17 cellular contexts compared by ENCODE assay signal in the genomic region with DNA sequence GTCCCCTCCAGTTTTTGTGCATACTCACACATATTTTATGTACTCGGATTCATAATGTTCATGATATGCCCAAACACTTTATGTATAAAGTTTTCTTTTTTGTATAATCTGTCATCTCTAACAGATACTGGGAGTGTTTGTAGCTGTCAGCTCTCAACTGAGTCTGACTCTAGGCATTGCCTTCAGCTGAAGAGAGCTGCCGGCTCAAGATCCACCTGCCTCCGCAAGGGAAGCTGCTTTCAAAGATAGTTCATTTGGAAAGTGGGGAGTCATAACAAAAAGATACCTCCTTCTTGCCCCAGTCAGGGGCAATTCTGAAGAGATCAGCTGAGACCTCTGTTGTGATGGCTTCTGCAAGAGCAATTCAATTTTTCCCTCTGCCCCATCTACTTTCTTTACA. TPM values are rescaled to one million over a fixed set of nuclear protein-coding genes. Genes with fewer than 3 reads are reported as not detected.
"Had no signal": no experiment of that assay in that cellular context is flagged by ENCODE, and none has a peak within 500 bp of the region (broad histone marks: within the 10 kb centered on the region; RNA-seq: fewer than 3 reads in every experiment).

No MANE protein-coding gene starts in this region.

- H3K27me3 Mint-ChIP-seq: activated CD4-positive, alpha-beta memory T cell treated with anti-CD3 and anti-CD28 coated beads, Interleukin-2, amount 10 ng/mL, durations not matched to agents 7 days and 5 days; activated CD4-positive, alpha-beta T cell treated with anti-CD3 and anti-CD28 coated beads for 36 hours; activated naive CD8-positive, alpha-beta T cell; central memory CD8-positive, alpha-beta T cell; naive B cell had no signal

- H3K27ac ChIP-seq: body of pancreas, foreskin keratinocyte, neutrophil, thoracic aorta, VCaP had no signal

- H3K4me3 Mint-ChIP-seq: activated CD4-positive, alpha-beta memory T cell treated with anti-CD3 and anti-CD28 coated beads, Interleukin-2, amount 10 ng/mL, durations not matched to agents 7 days and 5 days; activated CD4-positive, alpha-beta T cell treated with anti-CD3 and anti-CD28 coated beads for 36 hours; activated naive CD8-positive, alpha-beta T cell; central memory CD8-positive, alpha-beta T cell; naive B cell had no signal

- H3K4me1 Mint-ChIP-seq: activated CD4-positive, alpha-beta memory T cell treated with anti-CD3 and anti-CD28 coated beads, Interleukin-2, amount 10 ng/mL, durations not matched to agents 7 days and 5 days; activated CD4-positive, alpha-beta T cell treated with anti-CD3 and anti-CD28 coated beads for 36 hours; central memory CD8-positive, alpha-beta T cell; naive B cell had no signal

- H3K4me1 ChIP-seq: body of pancreas, foreskin keratinocyte had no signal

- H3K9me3 ChIP-seq: body of pancreas, neutrophil, thoracic aorta had no signal

- H3K36me3 Mint-ChIP-seq: activated naive CD8-positive, alpha-beta T cell; naive B cell had no signal

- H3K36me3 ChIP-seq: neutrophil, thoracic aorta had no signal

- H3K4me3 ChIP-seq: body of pancreas, thoracic aorta had no signal

- DNase-seq: activated CD4-positive, alpha-beta memory T cell treated with anti-CD3 and anti-CD28 coated beads, Interleukin-2, amount 10 ng/mL, durations not matched to agents 7 days and 5 days; activated CD4-positive, alpha-beta T cell treated with anti-CD3 and anti-CD28 coated beads for 36 hours; activated gamma-delta T cell; activated T-cell treated with anti-CD3 and anti-CD28 coated beads, Interleukin-2, amount 50 U/mL, for 48 hours; body of pancreas; effector memory CD4-positive, alpha-beta T cell; foreskin keratinocyte; kidney glomerular epithelial cell; naive B cell; stimulated activated CD4-positive, alpha-beta T cell treated with anti-CD3 and anti-CD28 coated beads, Interleukin-12 subunit alpha, Interleukin-12 subunit beta, amount 100 ng/mL, for 4 hours; stimulated activated CD4-positive, alpha-beta T cell treated with anti-CD3 and anti-CD28 coated beads, Interleukin-2, amount 100 ng/mL, for 24 hours had no signal

- ATAC-seq: activated CD4-positive, alpha-beta T cell treated with anti-CD3 and anti-CD28 coated beads for 36 hours; body of pancreas; foreskin keratinocyte had no signal

- H3K27me3 ChIP-seq: body of pancreas, neutrophil had no signal

- H3K27ac Mint-ChIP-seq: activated CD4-positive, alpha-beta memory T cell treated with anti-CD3 and anti-CD28 coated beads, Interleukin-2, amount 10 ng/mL, durations not matched to agents 7 days and 5 days; activated CD4-positive, alpha-beta T cell treated with anti-CD3 and anti-CD28 coated beads for 36 hours; activated naive CD8-positive, alpha-beta T cell; naive B cell had no signal

RNA-seq across cellular contexts. Expression of gene GUCY1A2, which starts 58.9 kb away (rescaled TPM):
- total RNA-seq: activated CD4-positive, alpha-beta memory T cell treated with anti-CD3 and anti-CD28 coated beads, Interleukin-2, amount 10 ng/mL, durations not matched to agents 7 days and 5 days; activated CD4-positive, alpha-beta T cell treated with anti-CD3 and anti-CD28 coated beads for 36 hours; foreskin keratinocyte; T-helper 1 cell treated with Interleukin-12 subunit alpha and Interleukin-12 subunit beta and Interleukin-4 antibody, amounts not matched to agents 30 ng/mL and 1 ng/mL, for 36 hours had no signal
- polyA plus RNA-seq: foreskin keratinocyte had no signal
